Comparison of ENCODE assay signal across 1 cellular context in the genomic region with DNA sequence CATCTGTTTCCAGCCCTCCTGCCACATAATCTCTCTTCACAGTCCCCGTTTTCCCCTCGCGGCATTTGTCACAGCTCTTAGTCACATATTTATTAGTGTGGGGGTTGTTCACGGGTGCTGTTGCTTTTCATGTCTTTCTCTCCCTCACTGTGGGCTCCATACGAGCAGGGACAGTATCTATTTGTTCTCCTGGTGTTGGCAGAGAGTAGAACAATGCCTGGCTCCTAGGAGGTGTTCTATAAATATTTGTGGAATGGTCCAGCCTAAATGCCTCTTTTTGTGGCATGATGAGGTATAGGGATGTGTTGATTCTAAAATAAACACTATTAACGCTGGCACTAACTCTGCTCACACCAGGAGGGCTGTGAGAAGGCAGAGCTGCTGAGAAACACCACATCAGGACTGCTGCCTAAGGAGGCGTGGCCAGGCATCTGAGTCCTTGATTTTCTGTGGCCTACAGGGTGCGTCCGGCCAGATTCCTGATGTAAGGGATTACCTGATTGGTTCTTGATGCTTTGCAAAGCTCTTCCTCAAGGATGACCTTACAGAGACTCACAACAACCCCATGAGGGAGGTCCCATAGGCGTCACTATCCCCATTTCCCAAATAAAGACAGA.
TF ChIP-seq lines count a peak whose summit lies in the region.

No MANE protein-coding gene starts in this region.

TF ChIP-seq in WTC11, 78 proteins besides CTCF, POLR2A, EP300 and RAD21 (continued from another document):
- TF ChIP-seq, protein P1, sequence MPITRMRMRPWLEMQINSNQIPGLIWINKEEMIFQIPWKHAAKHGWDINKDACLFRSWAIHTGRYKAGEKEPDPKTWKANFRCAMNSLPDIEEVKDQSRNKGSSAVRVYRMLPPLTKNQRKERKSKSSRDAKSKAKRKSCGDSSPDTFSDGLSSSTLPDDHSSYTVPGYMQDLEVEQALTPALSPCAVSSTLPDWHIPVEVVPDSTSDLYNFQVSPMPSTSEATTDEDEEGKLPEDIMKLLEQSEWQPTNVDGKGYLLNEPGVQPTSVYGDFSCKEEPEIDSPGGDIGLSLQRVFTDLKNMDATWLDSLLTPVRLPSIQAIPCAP (CRISPR knock-in tag; IDR thresholded peaks at IDR 0.05), result no peak
- TF ChIP-seq, protein P2, sequence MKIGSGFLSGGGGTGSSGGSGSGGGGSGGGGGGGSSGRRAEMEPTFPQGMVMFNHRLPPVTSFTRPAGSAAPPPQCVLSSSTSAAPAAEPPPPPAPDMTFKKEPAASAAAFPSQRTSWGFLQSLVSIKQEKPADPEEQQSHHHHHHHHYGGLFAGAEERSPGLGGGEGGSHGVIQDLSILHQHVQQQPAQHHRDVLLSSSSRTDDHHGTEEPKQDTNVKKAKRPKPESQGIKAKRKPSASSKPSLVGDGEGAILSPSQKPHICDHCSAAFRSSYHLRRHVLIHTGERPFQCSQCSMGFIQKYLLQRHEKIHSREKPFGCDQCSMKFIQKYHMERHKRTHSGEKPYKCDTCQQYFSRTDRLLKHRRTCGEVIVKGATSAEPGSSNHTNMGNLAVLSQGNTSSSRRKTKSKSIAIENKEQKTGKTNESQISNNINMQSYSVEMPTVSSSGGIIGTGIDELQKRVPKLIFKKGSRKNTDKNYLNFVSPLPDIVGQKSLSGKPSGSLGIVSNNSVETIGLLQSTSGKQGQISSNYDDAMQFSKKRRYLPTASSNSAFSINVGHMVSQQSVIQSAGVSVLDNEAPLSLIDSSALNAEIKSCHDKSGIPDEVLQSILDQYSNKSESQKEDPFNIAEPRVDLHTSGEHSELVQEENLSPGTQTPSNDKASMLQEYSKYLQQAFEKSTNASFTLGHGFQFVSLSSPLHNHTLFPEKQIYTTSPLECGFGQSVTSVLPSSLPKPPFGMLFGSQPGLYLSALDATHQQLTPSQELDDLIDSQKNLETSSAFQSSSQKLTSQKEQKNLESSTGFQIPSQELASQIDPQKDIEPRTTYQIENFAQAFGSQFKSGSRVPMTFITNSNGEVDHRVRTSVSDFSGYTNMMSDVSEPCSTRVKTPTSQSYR (CRISPR knock-in tag; IDR thresholded peaks at IDR 0.05), result no peak
- TF ChIP-seq ZNF138 (CRISPR knock-in tag; conservative IDR thresholded peaks at IDR 0.05) (no peak), ZNF396 (CRISPR knock-in tag; IDR thresholded peaks at IDR 0.05; ENCODE audit: borderline replicate concordance) (no peak), MYBL2 (CRISPR knock-in tag; IDR thresholded peaks at IDR 0.05) (no peak), NFYB (CRISPR knock-in tag; conservative IDR thresholded peaks at IDR 0.05; ENCODE audit: low read depth) (no peak; the same call in 1 of the 2 replicates)
- TF ChIP-seq, protein P3, sequence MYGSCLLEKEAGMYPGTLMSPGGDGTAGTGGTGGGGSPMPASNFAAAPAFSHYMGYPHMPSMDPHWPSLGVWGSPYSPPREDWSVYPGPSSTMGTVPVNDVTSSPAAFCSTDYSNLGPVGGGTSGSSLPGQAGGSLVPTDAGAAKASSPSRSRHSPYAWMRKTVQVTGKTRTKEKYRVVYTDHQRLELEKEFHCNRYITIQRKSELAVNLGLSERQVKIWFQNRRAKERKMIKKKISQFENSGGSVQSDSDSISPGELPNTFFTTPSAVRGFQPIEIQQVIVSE (CRISPR knock-in tag; IDR thresholded peaks at IDR 0.05; ENCODE audit: borderline replicate concordance), result no peak
- TF ChIP-seq, protein P4, sequence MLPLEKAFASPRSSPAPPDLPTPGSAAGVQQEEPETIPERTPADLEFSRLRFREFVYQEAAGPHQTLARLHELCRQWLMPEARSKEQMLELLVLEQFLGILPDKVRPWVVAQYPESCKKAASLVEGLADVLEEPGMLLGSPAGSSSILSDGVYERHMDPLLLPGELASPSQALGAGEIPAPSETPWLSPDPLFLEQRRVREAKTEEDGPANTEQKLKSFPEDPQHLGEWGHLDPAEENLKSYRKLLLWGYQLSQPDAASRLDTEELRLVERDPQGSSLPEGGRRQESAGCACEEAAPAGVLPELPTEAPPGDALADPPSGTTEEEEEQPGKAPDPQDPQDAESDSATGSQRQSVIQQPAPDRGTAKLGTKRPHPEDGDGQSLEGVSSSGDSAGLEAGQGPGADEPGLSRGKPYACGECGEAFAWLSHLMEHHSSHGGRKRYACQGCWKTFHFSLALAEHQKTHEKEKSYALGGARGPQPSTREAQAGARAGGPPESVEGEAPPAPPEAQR (CRISPR knock-in tag; IDR thresholded peaks at IDR 0.05), result no peak
- TF ChIP-seq, protein P5, sequence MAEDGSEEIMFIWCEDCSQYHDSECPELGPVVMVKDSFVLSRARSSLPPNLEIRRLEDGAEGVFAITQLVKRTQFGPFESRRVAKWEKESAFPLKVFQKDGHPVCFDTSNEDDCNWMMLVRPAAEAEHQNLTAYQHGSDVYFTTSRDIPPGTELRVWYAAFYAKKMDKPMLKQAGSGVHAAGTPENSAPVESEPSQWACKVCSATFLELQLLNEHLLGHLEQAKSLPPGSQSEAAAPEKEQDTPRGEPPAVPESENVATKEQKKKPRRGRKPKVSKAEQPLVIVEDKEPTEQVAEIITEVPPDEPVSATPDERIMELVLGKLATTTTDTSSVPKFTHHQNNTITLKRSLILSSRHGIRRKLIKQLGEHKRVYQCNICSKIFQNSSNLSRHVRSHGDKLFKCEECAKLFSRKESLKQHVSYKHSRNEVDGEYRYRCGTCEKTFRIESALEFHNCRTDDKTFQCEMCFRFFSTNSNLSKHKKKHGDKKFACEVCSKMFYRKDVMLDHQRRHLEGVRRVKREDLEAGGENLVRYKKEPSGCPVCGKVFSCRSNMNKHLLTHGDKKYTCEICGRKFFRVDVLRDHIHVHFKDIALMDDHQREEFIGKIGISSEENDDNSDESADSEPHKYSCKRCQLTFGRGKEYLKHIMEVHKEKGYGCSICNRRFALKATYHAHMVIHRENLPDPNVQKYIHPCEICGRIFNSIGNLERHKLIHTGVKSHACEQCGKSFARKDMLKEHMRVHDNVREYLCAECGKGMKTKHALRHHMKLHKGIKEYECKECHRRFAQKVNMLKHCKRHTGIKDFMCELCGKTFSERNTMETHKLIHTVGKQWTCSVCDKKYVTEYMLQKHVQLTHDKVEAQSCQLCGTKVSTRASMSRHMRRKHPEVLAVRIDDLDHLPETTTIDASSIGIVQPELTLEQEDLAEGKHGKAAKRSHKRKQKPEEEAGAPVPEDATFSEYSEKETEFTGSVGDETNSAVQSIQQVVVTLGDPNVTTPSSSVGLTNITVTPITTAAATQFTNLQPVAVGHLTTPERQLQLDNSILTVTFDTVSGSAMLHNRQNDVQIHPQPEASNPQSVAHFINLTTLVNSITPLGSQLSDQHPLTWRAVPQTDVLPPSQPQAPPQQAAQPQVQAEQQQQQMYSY (CRISPR knock-in tag; IDR thresholded peaks at IDR 0.05), result no peak
